Comparison of ENCODE assay signal across 17 cellular contexts in the genomic region with DNA sequence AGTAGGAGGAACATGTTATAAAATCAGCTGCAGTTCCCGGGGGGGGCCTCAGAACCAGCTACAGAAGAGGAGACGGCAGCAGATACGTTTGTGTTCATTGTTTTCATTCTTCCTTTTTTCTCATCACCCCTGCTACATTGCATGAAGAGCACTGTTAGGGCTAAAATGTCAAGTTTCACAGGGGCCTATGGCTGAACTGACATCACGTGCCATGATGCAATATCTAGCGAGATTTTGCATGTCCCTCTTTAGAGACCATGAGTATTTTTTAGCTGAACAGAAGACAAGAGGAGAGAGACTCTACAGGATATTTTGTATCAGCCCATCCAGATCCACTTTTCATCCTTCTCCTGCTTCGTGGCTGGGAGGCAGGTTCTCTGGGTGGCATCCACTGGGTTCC.
A peak's percentile ranks its signal among the peaks of the same experiment; 100 is the strongest.
DNase-seq lines count a peak whose midpoint lies in the region; ATAC-seq and TF ChIP-seq lines count a peak whose summit lies in the region.
"Had no signal": no experiment of that assay in that cellular context is flagged by ENCODE, and none has a peak within 500 bp of the region (broad histone marks: within the 10 kb centered on the region; RNA-seq: fewer than 3 reads in every experiment).

No MANE protein-coding gene starts in this region.

- H3K9ac ChIP-seq in IMR-90 (ENCODE audit: low read depth, low read length) = no peak overlapping the region
- H3K9ac ChIP-seq: BLaER1 had no signal

- H3K27me3 ChIP-seq in IMR-90 (ENCODE audit: control insufficient read depth, insufficient read depth, low read length) (peaks cover 15% of the 10 kb centered on the region), esophagus muscularis mucosa (no peaks in the 10 kb centered on the region), sigmoid colon (no peaks in the 10 kb centered on the region)
- H3K27me3 ChIP-seq: BE2C, BLaER1 had no signal

- H3K4me3 Mint-ChIP-seq in Calu3 (ENCODE audit: low read depth, unreplicated experiment) = no peak overlapping the region
- H3K4me3 Mint-ChIP-seq: CD14-positive monocyte; CD4-positive, alpha-beta memory T cell; CD4-positive, CD25-positive, alpha-beta regulatory T cell; CD8-positive, alpha-beta memory T cell had no signal

- in situ Hi-C loops in IMR-90 (cut with MboI; ENCODE audit: low sequenced_read_pairs) = no loop called here

- no peaks in the 10 kb centered on the region for H3K79me1 ChIP-seq in IMR-90 (ENCODE audit: low read depth in 1 of 2, low read length in 2 of 2)

- H3K14ac ChIP-seq in IMR-90 (replicated peaks; ENCODE audit: low read depth, low read length) = no peak overlapping the region

- no peaks in the 10 kb centered on the region for H3K9me1 ChIP-seq in IMR-90 (ENCODE audit: insufficient read depth, low read length)

- intact Hi-C loops in IMR-90 (cut with micrococcal nuclease) (no loop called here), esophagus muscularis mucosa (cut with DNase I) (no loop called here), sigmoid colon (cut with DNase I) (no loop called here), Calu3 (cut with micrococcal nuclease; ENCODE audit: unreplicated experiment) (no loop called here)

- H3K27ac Mint-ChIP-seq in Calu3 (ENCODE audit: unreplicated experiment) = no peak overlapping the region
- H3K27ac Mint-ChIP-seq: CD14-positive monocyte; CD4-positive, alpha-beta memory T cell; CD4-positive, CD25-positive, alpha-beta regulatory T cell had no signal

- H3K4me1 Mint-ChIP-seq in Calu3 (ENCODE audit: low read depth, unreplicated experiment) = no peaks in the 10 kb centered on the region
- H3K4me1 Mint-ChIP-seq: CD14-positive monocyte; CD4-positive, alpha-beta memory T cell; CD4-positive, CD25-positive, alpha-beta regulatory T cell; CD8-positive, alpha-beta memory T cell had no signal

- H3K36me3 ChIP-seq in IMR-90 (ENCODE audit: control insufficient read depth, insufficient read depth, low read length) (no peaks in the 10 kb centered on the region), esophagus muscularis mucosa (no peaks in the 10 kb centered on the region), sigmoid colon (no peaks in the 10 kb centered on the region)
- H3K36me3 ChIP-seq: BE2C, BLaER1 had no signal

- TF ChIP-seq CTCF in IMR-90 (conservative IDR thresholded peaks at IDR 0.05; ENCODE audit: low read depth, low read length) (no peak), esophagus muscularis mucosa (IDR thresholded peaks at IDR 0.05) (no peak), sigmoid colon (IDR thresholded peaks at IDR 0.05) (no peak), Calu3 (IDR thresholded peaks at IDR 0.05; ENCODE audit: unreplicated experiment) (no peak)

- no peak overlapping the region for H2AFZ ChIP-seq in IMR-90 (replicated peaks; ENCODE audit: low read length, poor library complexity)

- POLR2A ChIA-PET in IMR-90 (lab: Charles Lee; ENCODE audit: unreplicated experiment) = no interaction called here

- TF ChIP-seq RAD21 in IMR-90 (IDR thresholded peaks at IDR 0.05; ENCODE audit: low read length) = no peak

- H3K18ac ChIP-seq in IMR-90 (ENCODE audit: low read depth, low read length) = no peak overlapping the region

- H4K5ac ChIP-seq in IMR-90 (ENCODE audit: low read depth, low read length) = no peak overlapping the region

- H3K27me3 Mint-ChIP-seq in Calu3 (ENCODE audit: unreplicated experiment) = peaks cover 90% of the 10 kb centered on the region

- H3K9me3 Mint-ChIP-seq in Calu3 (ENCODE audit: low read depth, unreplicated experiment) = no peaks in the 10 kb centered on the region
- H3K9me3 Mint-ChIP-seq: CD8-positive, alpha-beta memory T cell had no signal

- H3K27ac ChIP-seq in IMR-90 (ENCODE audit: insufficient read depth, low read length) (no peak overlapping the region), esophagus muscularis mucosa (replicated peaks in 1 of 4) (no peak overlapping the region), sigmoid colon (no peak overlapping the region)
- H3K27ac ChIP-seq: BLaER1 had no signal

- BruUV-seq in IMR-90 (replicated peaks; lab: Mats Ljungman, UMichigan) (no TSS peak), Calu3 (replicated peaks; lab: Mats Ljungman, UMichigan) (no TSS peak)

- no peak overlapping the region for H3K4ac ChIP-seq in IMR-90 (ENCODE audit: low read depth, low read length)

- no peak overlapping the region for H3K56ac ChIP-seq in IMR-90 (ENCODE audit: extremely low read depth, insufficient read depth, low read length)

- H2AK5ac ChIP-seq in IMR-90 (ENCODE audit: low read depth, low read length) = no peak overlapping the region

- TF ChIP-seq POLR2A in IMR-90 (IDR thresholded peaks at IDR 0.05; ENCODE audit: low read depth, low read length) = no peak
- no peak for TF ChIP-seq POLR2A in esophagus muscularis mucosa (IDR thresholded peaks at IDR 0.05; ENCODE audit: low read depth)
- no peak for TF ChIP-seq POLR2A in sigmoid colon (IDR thresholded peaks at IDR 0.05)

- no peaks in the 10 kb centered on the region for H3K9me3 ChIP-seq in IMR-90 (ENCODE audit: control insufficient read depth, insufficient read depth, low read length)
- no peaks in the 10 kb centered on the region for H3K9me3 ChIP-seq in esophagus muscularis mucosa
- no peaks in the 10 kb centered on the region for H3K9me3 ChIP-seq in sigmoid colon
- H3K9me3 ChIP-seq: BE2C, BLaER1 had no signal

- no peak overlapping the region for H3K4me2 ChIP-seq in IMR-90 (ENCODE audit: low read depth, low read length)
- H3K4me2 ChIP-seq: BLaER1 had no signal

- H4K20me1 ChIP-seq in IMR-90 (ENCODE audit: insufficient read depth, low read length) = no peaks in the 10 kb centered on the region
- H4K20me1 ChIP-seq: BLaER1 had no signal

- no peak overlapping the region for H2BK20ac ChIP-seq in IMR-90 (ENCODE audit: low read depth, low read length)

- H2BK5ac ChIP-seq in IMR-90 (ENCODE audit: low read depth, low read length, poor library complexity, severe bottlenecking) = no peak overlapping the region

- no peak overlapping the region for H4K8ac ChIP-seq in IMR-90 (ENCODE audit: low read depth in 2 of 2, low read length in 2 of 2)

- no peak overlapping the region for H3K23ac ChIP-seq in IMR-90 (ENCODE audit: low read depth, low read length)

- H3K36me3 Mint-ChIP-seq in Calu3 (ENCODE audit: insufficient read depth, unreplicated experiment) = no peaks in the 10 kb centered on the region
- H3K36me3 Mint-ChIP-seq: CD14-positive monocyte; CD4-positive, alpha-beta memory T cell; CD4-positive, CD25-positive, alpha-beta regulatory T cell; CD8-positive, alpha-beta memory T cell had no signal

- H3K4me1 ChIP-seq in IMR-90 (ENCODE audit: control insufficient read depth, insufficient read depth, low read length) (no peaks in the 10 kb centered on the region), esophagus muscularis mucosa (no peaks in the 10 kb centered on the region), sigmoid colon (no peaks in the 10 kb centered on the region)
- H3K4me1 ChIP-seq: BE2C, BLaER1 had no signal

- CTCF ChIA-PET in IMR-90 (lab: Yijun Ruan, JAX) (no interaction called here), Calu3 (lab: Charles Lee) (no interaction called here)

- ATAC-seq in IMR-90 (ENCODE audit: low read depth) = no peak

- TF ChIP-seq EP300 in esophagus muscularis mucosa (IDR thresholded peaks at IDR 0.05) (no peak), sigmoid colon (IDR thresholded peaks at IDR 0.05) (no peak)

- H2BK120ac ChIP-seq in IMR-90 (ENCODE audit: low read depth, low read length) = no peak overlapping the region

- no peak overlapping the region for H2AK9ac ChIP-seq in IMR-90 (replicated peaks; ENCODE audit: low read depth, low read length, poor library complexity)

- DNase-seq in IMR-90 (no peak), OCI-M1 (lab: John Stamatoyannopoulos, UW) (peak; percentile 2), esophagus muscularis mucosa (ENCODE audit: extremely low spot score) (peak; percentile 87), sigmoid colon (no peak), Calu3 (no peak)
- DNase-seq: 8988T; ACHN; BE2C; C1 segment of cervical spinal cord; CD4-positive, alpha-beta memory T cell; CD4-positive, CD25-positive, alpha-beta regulatory T cell; CD8-positive, alpha-beta memory T cell; COR-L47; DMS79 treated with DMSO at 0.1 percent for 48 hours; GF-D8 had no signal

- H3K4me3 ChIP-seq in IMR-90 (ENCODE audit: insufficient read depth, low read depth, low read length) = no peak overlapping the region
- no peak overlapping the region for H3K4me3 ChIP-seq in esophagus muscularis mucosa
- H3K4me3 ChIP-seq in sigmoid colon = no peak overlapping the region
- H3K4me3 ChIP-seq: BLaER1 had no signal

- dilution Hi-C loops in IMR-90 (cut with HindIII; ENCODE audit: low sequenced_read_pairs, unreplicated experiment) = no loop called here

- WGBS in IMR-90 (ENCODE audit: extremely low coverage in 2 of 2, insufficient read length in 1 of 2), 2 experiments = 0% methylated on average over 1 of the region's 6 CpGs; no CpG with 5 or more reads in 1 of the 2 experiments
- 82% methylated on average over 6 of the region's 6 CpGs for WGBS in esophagus muscularis mucosa
- WGBS in sigmoid colon, 2 donors = 76 to 86% methylated on average over 6 of the region's 6 CpGs

- no peak overlapping the region for H4K91ac ChIP-seq in IMR-90 (ENCODE audit: insufficient read depth, low read depth, low read length)

- no peak overlapping the region for H2BK15ac ChIP-seq in IMR-90 (ENCODE audit: low read depth, low read length)

TF ChIP-seq in IMR-90, 13 proteins besides CTCF, POLR2A, EP300 and RAD21:
- TF ChIP-seq, protein P1, sequence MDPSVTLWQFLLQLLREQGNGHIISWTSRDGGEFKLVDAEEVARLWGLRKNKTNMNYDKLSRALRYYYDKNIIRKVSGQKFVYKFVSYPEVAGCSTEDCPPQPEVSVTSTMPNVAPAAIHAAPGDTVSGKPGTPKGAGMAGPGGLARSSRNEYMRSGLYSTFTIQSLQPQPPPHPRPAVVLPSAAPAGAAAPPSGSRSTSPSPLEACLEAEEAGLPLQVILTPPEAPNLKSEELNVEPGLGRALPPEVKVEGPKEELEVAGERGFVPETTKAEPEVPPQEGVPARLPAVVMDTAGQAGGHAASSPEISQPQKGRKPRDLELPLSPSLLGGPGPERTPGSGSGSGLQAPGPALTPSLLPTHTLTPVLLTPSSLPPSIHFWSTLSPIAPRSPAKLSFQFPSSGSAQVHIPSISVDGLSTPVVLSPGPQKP (IDR thresholded peaks at IDR 0.05; ENCODE audit: borderline replicate concordance, low read depth, low read length) = no peak
- TF ChIP-seq MAFK (IDR thresholded peaks at IDR 0.05; ENCODE audit: low read depth, low read length) = no peak
- TF ChIP-seq CEBPB (IDR thresholded peaks at IDR 0.05; ENCODE audit: low read depth, low read length) = peak; percentile 29; the same call in 1 of the 2 replicates

Comparison
In these comparisons a context has a peak if more than half of its experiments do, and no peak if none do; other contexts are left out.
1. DNase-seq: peak in OCI-M1 (single experiment) and esophagus muscularis mucosa (single experiment); none in IMR-90 (single experiment), sigmoid colon (single experiment) and Calu3 (single experiment).